In the genomic region with DNA sequence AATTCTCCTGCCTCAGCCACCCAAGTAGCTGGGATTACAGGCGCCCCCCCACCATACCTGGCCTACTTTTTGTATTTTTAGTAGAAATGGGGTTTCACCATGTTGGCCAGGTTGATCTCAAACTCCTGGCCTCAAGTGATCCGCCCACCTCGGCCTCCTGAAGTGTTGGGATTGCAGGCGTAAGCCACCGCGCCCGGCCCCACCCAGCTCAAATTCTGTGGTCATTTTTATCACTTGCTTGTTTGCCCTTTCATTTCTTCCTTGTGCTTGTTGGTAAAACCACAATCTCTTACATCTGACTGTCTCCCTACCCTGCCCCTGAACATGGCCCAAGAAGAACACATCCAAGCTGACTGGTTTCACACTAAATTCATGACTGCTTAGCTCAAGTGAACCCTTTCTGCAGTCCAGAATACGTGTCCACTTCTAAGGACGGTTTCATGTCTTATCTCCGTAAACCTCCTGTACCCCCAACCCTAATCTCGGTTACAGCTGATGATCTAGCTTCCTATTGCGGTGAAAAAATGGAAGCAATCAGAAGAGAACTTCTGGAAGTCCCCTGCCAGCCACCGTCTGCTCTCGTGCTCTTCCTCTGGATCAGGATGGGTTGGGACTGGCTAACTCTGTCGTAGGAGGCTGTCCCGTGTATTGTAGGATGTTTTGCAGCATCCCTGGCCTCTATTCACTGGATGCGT, we compare ENCODE assay signal across 1 cellular context.
TF ChIP-seq lines count a peak whose summit lies in the region.

No MANE protein-coding gene starts in this region.

TF ChIP-seq in K562, 482 proteins besides CTCF, POLR2A, EP300 and RAD21 (continues in another document):
- no peak for TF ChIP-seq HDAC6 (IDR thresholded peaks at IDR 0.05; ENCODE audit: low read depth, low read length)
- TF ChIP-seq STAG1 (CRISPR knock-in tag; IDR thresholded peaks at IDR 0.05; ENCODE audit: borderline replicate concordance): no peak
- no peak for TF ChIP-seq ZNF639 (CRISPR knock-in tag; conservative IDR thresholded peaks at IDR 0.05 in 1 of 2, IDR thresholded peaks at IDR 0.05 in 1 of 2)
- no peak for TF ChIP-seq BRD9 (IDR thresholded peaks at IDR 0.05; ENCODE audit: low read depth, partially characterized antibody)
- peak; percentile 81 for TF ChIP-seq TAL1 (IDR thresholded peaks at IDR 0.05)
- no peak for TF ChIP-seq OTX1 (CRISPR knock-in tag; IDR thresholded peaks at IDR 0.05)
- no peak for TF ChIP-seq HMBOX1 (IDR thresholded peaks at IDR 0.05)
- TF ChIP-seq POU5F1 (IDR thresholded peaks at IDR 0.05; ENCODE audit: borderline replicate concordance, low read depth, low read length, partially characterized antibody): no peak
- TF ChIP-seq PHTF2 (CRISPR knock-in tag; IDR thresholded peaks at IDR 0.05): no peak
- TF ChIP-seq SMARCA4 (IDR thresholded peaks at IDR 0.05): 0 out of 2 replicates have a peak, but pooled peaks have one; percentile 24
- TF ChIP-seq CREM (IDR thresholded peaks at IDR 0.05; ENCODE audit: low read depth): no peak
- TF ChIP-seq TSC22D4 (tag; IDR thresholded peaks at IDR 0.05): no peak
- TF ChIP-seq NFIC (IDR thresholded peaks at IDR 0.05): no peak
- TF ChIP-seq BRF1 (IDR thresholded peaks at IDR 0.05; ENCODE audit: borderline replicate concordance, extremely low read depth, insufficient read length): no peak
- TF ChIP-seq, protein P1, sequence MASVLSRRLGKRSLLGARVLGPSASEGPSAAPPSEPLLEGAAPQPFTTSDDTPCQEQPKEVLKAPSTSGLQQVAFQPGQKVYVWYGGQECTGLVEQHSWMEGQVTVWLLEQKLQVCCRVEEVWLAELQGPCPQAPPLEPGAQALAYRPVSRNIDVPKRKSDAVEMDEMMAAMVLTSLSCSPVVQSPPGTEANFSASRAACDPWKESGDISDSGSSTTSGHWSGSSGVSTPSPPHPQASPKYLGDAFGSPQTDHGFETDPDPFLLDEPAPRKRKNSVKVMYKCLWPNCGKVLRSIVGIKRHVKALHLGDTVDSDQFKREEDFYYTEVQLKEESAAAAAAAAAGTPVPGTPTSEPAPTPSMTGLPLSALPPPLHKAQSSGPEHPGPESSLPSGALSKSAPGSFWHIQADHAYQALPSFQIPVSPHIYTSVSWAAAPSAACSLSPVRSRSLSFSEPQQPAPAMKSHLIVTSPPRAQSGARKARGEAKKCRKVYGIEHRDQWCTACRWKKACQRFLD (CRISPR knock-in tag; IDR thresholded peaks at IDR 0.05): 0 out of 2 replicates have a peak, but pooled peaks have one; percentile 44
- TF ChIP-seq MLLT1 (IDR thresholded peaks at IDR 0.05): peak in 1 of 2 experiments; percentile 77; a peak in 1 of 4 replicates
- TF ChIP-seq, protein P2, sequence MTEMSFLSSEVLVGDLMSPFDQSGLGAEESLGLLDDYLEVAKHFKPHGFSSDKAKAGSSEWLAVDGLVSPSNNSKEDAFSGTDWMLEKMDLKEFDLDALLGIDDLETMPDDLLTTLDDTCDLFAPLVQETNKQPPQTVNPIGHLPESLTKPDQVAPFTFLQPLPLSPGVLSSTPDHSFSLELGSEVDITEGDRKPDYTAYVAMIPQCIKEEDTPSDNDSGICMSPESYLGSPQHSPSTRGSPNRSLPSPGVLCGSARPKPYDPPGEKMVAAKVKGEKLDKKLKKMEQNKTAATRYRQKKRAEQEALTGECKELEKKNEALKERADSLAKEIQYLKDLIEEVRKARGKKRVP (CRISPR knock-in tag; IDR thresholded peaks at IDR 0.05): no peak
- TF ChIP-seq, protein P3, sequence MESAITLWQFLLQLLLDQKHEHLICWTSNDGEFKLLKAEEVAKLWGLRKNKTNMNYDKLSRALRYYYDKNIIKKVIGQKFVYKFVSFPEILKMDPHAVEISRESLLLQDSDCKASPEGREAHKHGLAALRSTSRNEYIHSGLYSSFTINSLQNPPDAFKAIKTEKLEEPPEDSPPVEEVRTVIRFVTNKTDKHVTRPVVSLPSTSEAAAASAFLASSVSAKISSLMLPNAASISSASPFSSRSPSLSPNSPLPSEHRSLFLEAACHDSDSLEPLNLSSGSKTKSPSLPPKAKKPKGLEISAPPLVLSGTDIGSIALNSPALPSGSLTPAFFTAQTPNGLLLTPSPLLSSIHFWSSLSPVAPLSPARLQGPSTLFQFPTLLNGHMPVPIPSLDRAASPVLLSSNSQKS (CRISPR knock-in tag; IDR thresholded peaks at IDR 0.05): no peak
- TF ChIP-seq, protein P4, sequence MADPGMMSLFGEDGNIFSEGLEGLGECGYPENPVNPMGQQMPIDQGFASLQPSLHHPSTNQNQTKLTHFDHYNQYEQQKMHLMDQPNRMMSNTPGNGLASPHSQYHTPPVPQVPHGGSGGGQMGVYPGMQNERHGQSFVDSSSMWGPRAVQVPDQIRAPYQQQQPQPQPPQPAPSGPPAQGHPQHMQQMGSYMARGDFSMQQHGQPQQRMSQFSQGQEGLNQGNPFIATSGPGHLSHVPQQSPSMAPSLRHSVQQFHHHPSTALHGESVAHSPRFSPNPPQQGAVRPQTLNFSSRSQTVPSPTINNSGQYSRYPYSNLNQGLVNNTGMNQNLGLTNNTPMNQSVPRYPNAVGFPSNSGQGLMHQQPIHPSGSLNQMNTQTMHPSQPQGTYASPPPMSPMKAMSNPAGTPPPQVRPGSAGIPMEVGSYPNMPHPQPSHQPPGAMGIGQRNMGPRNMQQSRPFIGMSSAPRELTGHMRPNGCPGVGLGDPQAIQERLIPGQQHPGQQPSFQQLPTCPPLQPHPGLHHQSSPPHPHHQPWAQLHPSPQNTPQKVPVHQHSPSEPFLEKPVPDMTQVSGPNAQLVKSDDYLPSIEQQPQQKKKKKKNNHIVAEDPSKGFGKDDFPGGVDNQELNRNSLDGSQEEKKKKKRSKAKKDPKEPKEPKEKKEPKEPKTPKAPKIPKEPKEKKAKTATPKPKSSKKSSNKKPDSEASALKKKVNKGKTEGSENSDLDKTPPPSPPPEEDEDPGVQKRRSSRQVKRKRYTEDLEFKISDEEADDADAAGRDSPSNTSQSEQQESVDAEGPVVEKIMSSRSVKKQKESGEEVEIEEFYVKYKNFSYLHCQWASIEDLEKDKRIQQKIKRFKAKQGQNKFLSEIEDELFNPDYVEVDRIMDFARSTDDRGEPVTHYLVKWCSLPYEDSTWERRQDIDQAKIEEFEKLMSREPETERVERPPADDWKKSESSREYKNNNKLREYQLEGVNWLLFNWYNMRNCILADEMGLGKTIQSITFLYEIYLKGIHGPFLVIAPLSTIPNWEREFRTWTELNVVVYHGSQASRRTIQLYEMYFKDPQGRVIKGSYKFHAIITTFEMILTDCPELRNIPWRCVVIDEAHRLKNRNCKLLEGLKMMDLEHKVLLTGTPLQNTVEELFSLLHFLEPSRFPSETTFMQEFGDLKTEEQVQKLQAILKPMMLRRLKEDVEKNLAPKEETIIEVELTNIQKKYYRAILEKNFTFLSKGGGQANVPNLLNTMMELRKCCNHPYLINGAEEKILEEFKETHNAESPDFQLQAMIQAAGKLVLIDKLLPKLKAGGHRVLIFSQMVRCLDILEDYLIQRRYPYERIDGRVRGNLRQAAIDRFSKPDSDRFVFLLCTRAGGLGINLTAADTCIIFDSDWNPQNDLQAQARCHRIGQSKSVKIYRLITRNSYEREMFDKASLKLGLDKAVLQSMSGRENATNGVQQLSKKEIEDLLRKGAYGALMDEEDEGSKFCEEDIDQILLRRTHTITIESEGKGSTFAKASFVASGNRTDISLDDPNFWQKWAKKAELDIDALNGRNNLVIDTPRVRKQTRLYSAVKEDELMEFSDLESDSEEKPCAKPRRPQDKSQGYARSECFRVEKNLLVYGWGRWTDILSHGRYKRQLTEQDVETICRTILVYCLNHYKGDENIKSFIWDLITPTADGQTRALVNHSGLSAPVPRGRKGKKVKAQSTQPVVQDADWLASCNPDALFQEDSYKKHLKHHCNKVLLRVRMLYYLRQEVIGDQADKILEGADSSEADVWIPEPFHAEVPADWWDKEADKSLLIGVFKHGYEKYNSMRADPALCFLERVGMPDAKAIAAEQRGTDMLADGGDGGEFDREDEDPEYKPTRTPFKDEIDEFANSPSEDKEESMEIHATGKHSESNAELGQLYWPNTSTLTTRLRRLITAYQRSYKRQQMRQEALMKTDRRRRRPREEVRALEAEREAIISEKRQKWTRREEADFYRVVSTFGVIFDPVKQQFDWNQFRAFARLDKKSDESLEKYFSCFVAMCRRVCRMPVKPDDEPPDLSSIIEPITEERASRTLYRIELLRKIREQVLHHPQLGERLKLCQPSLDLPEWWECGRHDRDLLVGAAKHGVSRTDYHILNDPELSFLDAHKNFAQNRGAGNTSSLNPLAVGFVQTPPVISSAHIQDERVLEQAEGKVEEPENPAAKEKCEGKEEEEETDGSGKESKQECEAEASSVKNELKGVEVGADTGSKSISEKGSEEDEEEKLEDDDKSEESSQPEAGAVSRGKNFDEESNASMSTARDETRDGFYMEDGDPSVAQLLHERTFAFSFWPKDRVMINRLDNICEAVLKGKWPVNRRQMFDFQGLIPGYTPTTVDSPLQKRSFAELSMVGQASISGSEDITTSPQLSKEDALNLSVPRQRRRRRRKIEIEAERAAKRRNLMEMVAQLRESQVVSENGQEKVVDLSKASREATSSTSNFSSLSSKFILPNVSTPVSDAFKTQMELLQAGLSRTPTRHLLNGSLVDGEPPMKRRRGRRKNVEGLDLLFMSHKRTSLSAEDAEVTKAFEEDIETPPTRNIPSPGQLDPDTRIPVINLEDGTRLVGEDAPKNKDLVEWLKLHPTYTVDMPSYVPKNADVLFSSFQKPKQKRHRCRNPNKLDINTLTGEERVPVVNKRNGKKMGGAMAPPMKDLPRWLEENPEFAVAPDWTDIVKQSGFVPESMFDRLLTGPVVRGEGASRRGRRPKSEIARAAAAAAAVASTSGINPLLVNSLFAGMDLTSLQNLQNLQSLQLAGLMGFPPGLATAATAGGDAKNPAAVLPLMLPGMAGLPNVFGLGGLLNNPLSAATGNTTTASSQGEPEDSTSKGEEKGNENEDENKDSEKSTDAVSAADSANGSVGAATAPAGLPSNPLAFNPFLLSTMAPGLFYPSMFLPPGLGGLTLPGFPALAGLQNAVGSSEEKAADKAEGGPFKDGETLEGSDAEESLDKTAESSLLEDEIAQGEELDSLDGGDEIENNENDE (IDR thresholded peaks at IDR 0.05; ENCODE audit: low read depth, low read length): no peak
- TF ChIP-seq SRSF1 (IDR thresholded peaks at IDR 0.05; ENCODE audit: low read depth, low read length): no peak
- TF ChIP-seq, protein P5, sequence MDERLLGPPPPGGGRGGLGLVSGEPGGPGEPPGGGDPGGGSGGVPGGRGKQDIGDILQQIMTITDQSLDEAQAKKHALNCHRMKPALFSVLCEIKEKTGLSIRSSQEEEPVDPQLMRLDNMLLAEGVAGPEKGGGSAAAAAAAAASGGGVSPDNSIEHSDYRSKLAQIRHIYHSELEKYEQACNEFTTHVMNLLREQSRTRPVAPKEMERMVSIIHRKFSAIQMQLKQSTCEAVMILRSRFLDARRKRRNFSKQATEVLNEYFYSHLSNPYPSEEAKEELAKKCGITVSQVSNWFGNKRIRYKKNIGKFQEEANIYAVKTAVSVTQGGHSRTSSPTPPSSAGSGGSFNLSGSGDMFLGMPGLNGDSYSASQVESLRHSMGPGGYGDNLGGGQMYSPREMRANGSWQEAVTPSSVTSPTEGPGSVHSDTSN (CRISPR knock-in tag; IDR thresholded peaks at IDR 0.05; ENCODE audit: low read depth): no peak
- TF ChIP-seq, protein P5 (tag; conservative IDR thresholded peaks at IDR 0.05; ENCODE audit: low read depth): no peak
- TF ChIP-seq CBFA2T3 (IDR thresholded peaks at IDR 0.05): peak; percentile 84
- no peak for TF ChIP-seq RB1 (IDR thresholded peaks at IDR 0.05; ENCODE audit: low read depth)
- TF ChIP-seq HDAC2 (IDR thresholded peaks at IDR 0.05): 0 out of 2 replicates have a peak, but pooled peaks have one; percentile 68
- no peak for TF ChIP-seq YBX1 (IDR thresholded peaks at IDR 0.05)
- TF ChIP-seq TAF9B (IDR thresholded peaks at IDR 0.05; ENCODE audit: partially characterized antibody): no peak
- TF ChIP-seq THRA (IDR thresholded peaks at IDR 0.05): no peak
- TF ChIP-seq LARP7 (IDR thresholded peaks at IDR 0.05): no peak
- TF ChIP-seq DNMT1 (IDR thresholded peaks at IDR 0.05): no peak
- peak; percentile 73 for TF ChIP-seq CBFA2T2 (conservative IDR thresholded peaks at IDR 0.05)
